8 cellular contexts compared by ENCODE assay signal in the genomic region with DNA sequence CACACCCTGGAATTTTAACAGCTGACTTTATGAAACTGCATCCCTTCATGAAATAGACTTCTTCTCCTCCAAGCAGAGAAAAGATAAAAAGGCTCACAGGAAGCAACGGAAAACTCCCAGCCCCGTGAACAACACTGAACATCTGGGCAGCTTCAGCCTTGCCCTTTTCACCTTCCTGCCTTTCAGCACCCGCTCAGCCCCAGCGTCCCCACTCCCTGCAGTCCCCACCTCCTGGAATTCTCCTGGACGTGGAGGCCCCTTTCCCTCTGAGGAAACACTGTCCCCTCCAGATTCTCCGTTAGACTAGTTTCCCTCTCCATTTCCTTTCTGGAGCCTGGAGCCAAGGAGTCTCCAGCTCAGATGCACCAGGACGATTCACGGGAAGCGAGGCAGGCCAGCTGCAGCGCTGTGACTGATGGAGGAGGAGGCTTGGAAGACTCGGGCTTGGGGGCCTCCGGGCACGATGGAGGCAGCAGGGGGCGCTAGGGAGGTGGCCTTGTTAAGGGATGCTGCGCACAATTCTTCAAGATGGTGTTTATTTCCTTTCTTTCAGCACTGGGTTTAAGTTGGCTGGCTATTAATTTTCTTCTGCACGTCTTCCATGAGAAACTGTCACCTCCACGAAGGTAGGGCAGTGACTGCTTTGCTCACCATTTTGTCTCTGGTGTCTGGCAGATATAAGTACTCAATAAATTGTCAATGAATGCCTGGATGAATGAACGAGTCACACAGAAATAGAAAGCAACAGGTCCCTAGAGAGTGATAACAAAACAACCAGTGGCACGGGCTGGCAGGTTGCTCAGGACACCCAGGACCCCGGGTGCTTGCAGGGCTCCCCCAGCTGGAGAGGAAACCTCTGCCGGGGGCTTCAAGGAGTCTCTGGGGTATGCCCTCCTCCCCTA. TPM values are rescaled to one million over a fixed set of nuclear protein-coding genes. Genes with fewer than 3 reads are reported as not detected.
A peak's percentile ranks its signal among the peaks of the same experiment; 100 is the strongest.
DNase-seq lines count a peak whose midpoint lies in the region; ATAC-seq and TF ChIP-seq lines count a peak whose summit lies in the region.

No MANE protein-coding gene starts in this region.

- H3K4me2 ChIP-seq in GM23248 (ENCODE audit: unreplicated experiment), result peak overlapping the region; percentile 65
- peak overlapping the region; percentile 53 for H3K4me2 ChIP-seq in neural progenitor cell

- H3K79me2 ChIP-seq in GM23248 (ENCODE audit: insufficient read depth), result no peaks in the 10 kb centered on the region
- H3K79me2 ChIP-seq in neural progenitor cell (ENCODE audit: low read depth), result no peaks in the 10 kb centered on the region

- CTCF ChIA-PET in CD8-positive, alpha-beta T cell (lab: Charles Lee), result interaction anchor here (1.0 to 2.6 kb wide), 4 partner anchors 10 to 196 kb away, joined by 3 to 16 read pairs (median 3); no protein-coding TSS in a partner anchor

- H3K4me1 Mint-ChIP-seq in CD8-positive, alpha-beta T cell (ENCODE audit: low read depth), result peaks cover 10% of the 10 kb centered on the region
- H3K4me1 Mint-ChIP-seq in neural progenitor cell, result peaks cover 21% of the 10 kb centered on the region

- H3K4me1 ChIP-seq in CD8-positive, alpha-beta T cell (ENCODE audit: insufficient read depth, low read length), result peaks cover 6% of the 10 kb centered on the region
- H3K4me1 ChIP-seq in GM23248 (ENCODE audit: insufficient read depth), result peaks cover 18% of the 10 kb centered on the region
- H3K4me1 ChIP-seq in neural progenitor cell, result no peaks in the 10 kb centered on the region

- WGBS in GM23248 (ENCODE audit: low coverage in 1 of 2, low lambda C conversion rate in 2 of 2, missing lambda C conversion rate in 2 of 2), 2 experiments, result 30% methylated on average over 21 of the region's 21 CpGs

- no peak overlapping the region for H3K27ac Mint-ChIP-seq in CD8-positive, alpha-beta T cell
- H3K27ac Mint-ChIP-seq in neural progenitor cell, result peak overlapping the region; percentile 65

- peak overlapping the region; percentile 86 for H2AFZ ChIP-seq in GM23248
- H2AFZ ChIP-seq in neural progenitor cell (replicated peaks), result peak overlapping the region; percentile 99

- peak; percentile 52 for ATAC-seq in CD8-positive, alpha-beta T cell

- no peaks in the 10 kb centered on the region for H3K9me3 ChIP-seq in CD8-positive, alpha-beta T cell (ENCODE audit: low read length)
- H3K9me3 ChIP-seq in GM23248 (ENCODE audit: low read depth), result no peaks in the 10 kb centered on the region
- no peaks in the 10 kb centered on the region for H3K9me3 ChIP-seq in neural progenitor cell (ENCODE audit: low read depth)

- in situ Hi-C loops in GM23248 (cut with MboI), result no loop called here

- no peaks in the 10 kb centered on the region for H3K27me3 ChIP-seq in CD8-positive, alpha-beta T cell (ENCODE audit: insufficient read depth, low read length)
- H3K27me3 ChIP-seq in GM23248 (replicated peaks; ENCODE audit: insufficient read depth), result no peaks in the 10 kb centered on the region
- H3K27me3 ChIP-seq in neural progenitor cell, result no peaks in the 10 kb centered on the region

- intact Hi-C loops in CD8-positive, alpha-beta T cell (cut with DNase I, micrococcal nuclease), result loop anchor here (1.0 to 5.0 kb wide), 3 partner anchors 197 to 330 kb away; no protein-coding TSS in a partner anchor

- H3K36me3 Mint-ChIP-seq in CD8-positive, alpha-beta T cell, result no peaks in the 10 kb centered on the region
- no peaks in the 10 kb centered on the region for H3K36me3 Mint-ChIP-seq in neural progenitor cell

- no peaks in the 10 kb centered on the region for H3K36me3 ChIP-seq in CD8-positive, alpha-beta T cell (ENCODE audit: insufficient read depth, low read length)
- H3K36me3 ChIP-seq in GM23248 (ENCODE audit: low read depth) (no peaks in the 10 kb centered on the region), neural progenitor cell (no peaks in the 10 kb centered on the region)

- no peak overlapping the region for H3K4me3 Mint-ChIP-seq in CD8-positive, alpha-beta T cell
- no peak overlapping the region for H3K4me3 Mint-ChIP-seq in neural progenitor cell

- H4K20me1 ChIP-seq in GM23248 (ENCODE audit: insufficient read depth) (no peaks in the 10 kb centered on the region), neural progenitor cell (ENCODE audit: low read depth) (no peaks in the 10 kb centered on the region)

- H3K9me3 Mint-ChIP-seq in CD8-positive, alpha-beta T cell, result no peaks in the 10 kb centered on the region
- H3K9me3 Mint-ChIP-seq in neural progenitor cell, result no peaks in the 10 kb centered on the region

- H3F3A ChIP-seq in GM23248 (ENCODE audit: insufficient read depth) (peaks cover 21% of the 10 kb centered on the region; the same call in 1 of the 2 replicates), neural progenitor cell (ENCODE audit: low read depth) (no peaks in the 10 kb centered on the region)

- peak overlapping the region; percentile 32 for H3K9ac ChIP-seq in GM23248
- H3K9ac ChIP-seq in neural progenitor cell, result no peak overlapping the region

- no peak overlapping the region for H3K4me3 ChIP-seq in CD8-positive, alpha-beta T cell (ENCODE audit: low read depth, low read length)
- H3K4me3 ChIP-seq in GM23248, result peak overlapping the region; percentile 27
- H3K4me3 ChIP-seq in neural progenitor cell, result no peak overlapping the region

- TF ChIP-seq CTCF in CD8-positive, alpha-beta T cell (IDR thresholded peaks at IDR 0.05), result peak; percentile 46
- peak; percentile 83 for TF ChIP-seq CTCF in neural progenitor cell (IDR thresholded peaks at IDR 0.05)

- DNase-seq in CD8-positive, alpha-beta T cell, result peak; percentile 33 to 72 (median 53)
- DNase-seq in GM23248 (peak; percentile 77), NCI-H69 (lab: John Stamatoyannopoulos, UW) (peak; percentile 74), fibroblast of gingiva (ENCODE audit: low read depth) (peak; percentile 27), neural progenitor cell (ENCODE audit: low spot score) (peak; percentile 83), substantia nigra (lab: John Stamatoyannopoulos, UW) (peak in 30 of 49 donors; percentile 3 to 64 (median 28)), epidermal melanocyte (ENCODE audit: insufficient read length, low spot score) (no peak)
- DNase-seq in activated CD8-positive, alpha-beta memory T cell treated with anti-CD3 and anti-CD28 coated beads, Interleukin-2, amount 50 U/mL, for 48 hours, result peak; percentile 92

- POLR2A ChIA-PET in CD8-positive, alpha-beta T cell (lab: Charles Lee), result no interaction called here

- peaks cover 27% of the 10 kb centered on the region for H3K27me3 Mint-ChIP-seq in CD8-positive, alpha-beta T cell (ENCODE audit: low read depth)
- peaks cover 2% of the 10 kb centered on the region for H3K27me3 Mint-ChIP-seq in neural progenitor cell (ENCODE audit: insufficient read depth, low read depth)

- H3K27ac ChIP-seq in CD8-positive, alpha-beta T cell (ENCODE audit: low read depth, low read length), result no peak overlapping the region
- H3K27ac ChIP-seq in GM23248 (peak overlapping the region; percentile 43), neural progenitor cell (no peak overlapping the region), substantia nigra (ENCODE audit: low read depth, low read length, poor library complexity, severe bottlenecking) (no peak overlapping the region)

- H3K9me2 ChIP-seq in GM23248 (ENCODE audit: insufficient read depth), result no peaks in the 10 kb centered on the region

RNA-seq across cellular contexts. Expression of a gene that starts 3.0 kb away (rescaled TPM):
- not detected for total RNA-seq in CD8-positive, alpha-beta T cell
- not detected in 2 replicates for total RNA-seq in GM23248 (2014; rRNA removed; shearing (Covaris generic))
- not detected in 2 replicates for polyA plus RNA-seq in GM23248 (2016; fragmentation: Nextera tagmentation; extraction: Ambion mirVana)
- not detected in 2 replicates for total RNA-seq in neural progenitor cell (ENCODE audit: low replicate concordance)

RNA-seq across cellular contexts. Expression of a gene that starts 33.4 kb away (rescaled TPM):
- not detected for total RNA-seq in CD8-positive, alpha-beta T cell
- total RNA-seq in GM23248 (2014; rRNA removed; shearing (Covaris generic)), result not detected in 2 replicates
- polyA plus RNA-seq in GM23248 (2016; fragmentation: Nextera tagmentation; extraction: Ambion mirVana), result not detected in 2 replicates
- not detected in 2 replicates for total RNA-seq in neural progenitor cell (ENCODE audit: low replicate concordance)
